ENCODE assay signal across 16 cellular contexts in genomic region chr6:33176906-33177305, GRCh38. TPM values are rescaled to one million over a fixed set of nuclear protein-coding genes. Genes with fewer than 3 reads are reported as not detected.
A peak's percentile ranks its signal among the peaks of the same experiment; 100 is the strongest.
DNase-seq lines count a peak whose midpoint lies in the region; ATAC-seq and TF ChIP-seq lines count a peak whose summit lies in the region.
"Had no signal": no experiment of that assay in that cellular context is flagged by ENCODE, and none has a peak within 500 bp of the region (broad histone marks: within the 10 kb centered on the region; RNA-seq: fewer than 3 reads in every experiment).

No MANE protein-coding gene starts in this region.

- no peaks in the 10 kb centered on the region for H4K20me1 ChIP-seq in osteoblast (ENCODE audit: insufficient read depth, low read length)

- no peak for TF ChIP-seq POLR2A in prostate gland (IDR thresholded peaks at IDR 0.05)

- H3K27ac ChIP-seq in osteoblast (ENCODE audit: low read depth, low read length), result no peak overlapping the region
- no peak overlapping the region for H3K27ac ChIP-seq in prostate gland
- no peak overlapping the region for H3K27ac ChIP-seq in CD8-positive, alpha-beta memory T cell (ENCODE audit: low read depth, low read length)
- H3K27ac ChIP-seq: 22Rv1 had no signal

- 95% methylated on average over 7 of the region's 7 CpGs for WGBS in prostate gland

- H3K4me3 ChIP-seq in osteoblast (ENCODE audit: insufficient read depth, low read length) (no peak overlapping the region), prostate gland (no peak overlapping the region)
- no peak overlapping the region for H3K4me3 ChIP-seq in CD8-positive, alpha-beta memory T cell (ENCODE audit: low read length)

- ATAC-seq in natural killer cell treated with Interleukin-12 subunit alpha and Interleukin-12 subunit beta and Interleukin-15 and Interleukin-18, amount 100 ng/mL, for 72 hours, result no peak
- no peak for ATAC-seq in natural killer cell
- ATAC-seq: HCT116 had no signal

- H3K4me2 ChIP-seq in osteoblast (ENCODE audit: insufficient read depth, low read length), result no peak overlapping the region

- DNase-seq in natural killer cell treated with Interleukin-12 subunit alpha and Interleukin-12 subunit beta and Interleukin-15 and Interleukin-18, amount 100 ng/mL, for 72 hours (ENCODE audit: low spot score), result peak; percentile 15
- DNase-seq in natural killer cell (no peak), endothelial cell (ENCODE audit: low spot score) (no peak), osteoblast (ENCODE audit: insufficient read length, low spot score, missing footprints) (peak; percentile 64), prostate gland (ENCODE audit: low spot score) (no peak), NCI-H187 treated with DMSO at 0.1 percent for 48 hours (lab: John Stamatoyannopoulos, UW) (no peak)
- no peak for DNase-seq in CD8-positive, alpha-beta memory T cell
- DNase-seq: C1 segment of cervical spinal cord; Caco-2; CD4-positive, CD25-positive, alpha-beta regulatory T cell; GOT3; H7; HFFc6; IMR-90 had no signal

- H3K79me2 ChIP-seq in osteoblast (ENCODE audit: insufficient read depth, low read length), result no peaks in the 10 kb centered on the region

- no peaks in the 10 kb centered on the region for H3K9me3 ChIP-seq in osteoblast (ENCODE audit: low read depth, low read length)
- no peaks in the 10 kb centered on the region for H3K9me3 ChIP-seq in prostate gland
- H3K9me3 ChIP-seq in CD8-positive, alpha-beta memory T cell (ENCODE audit: low read length), result no peaks in the 10 kb centered on the region
- H3K9me3 ChIP-seq: Caco-2 had no signal

- H3K27me3 Mint-ChIP-seq in natural killer cell treated with Interleukin-12 subunit alpha and Interleukin-12 subunit beta and Interleukin-15 and Interleukin-18, amount 100 ng/mL, for 72 hours, result peaks cover 7 to 10% of the 10 kb centered on the region in 2 donors
- H3K27me3 Mint-ChIP-seq in natural killer cell (ENCODE audit: low read depth in 2 of 2), result peaks cover 7 to 16% of the 10 kb centered on the region in 2 donors
- H3K27me3 Mint-ChIP-seq in endothelial cell (ENCODE audit: unreplicated experiment), result peaks cover 15% of the 10 kb centered on the region
- H3K27me3 Mint-ChIP-seq in CD8-positive, alpha-beta memory T cell, result peaks cover 5 to 40% of the 10 kb centered on the region in 2 donors

- H3K9me3 Mint-ChIP-seq in natural killer cell treated with Interleukin-12 subunit alpha and Interleukin-12 subunit beta and Interleukin-15 and Interleukin-18, amount 100 ng/mL, for 72 hours, result no peaks in the 10 kb centered on the region
- no peaks in the 10 kb centered on the region for H3K9me3 Mint-ChIP-seq in natural killer cell
- H3K9me3 Mint-ChIP-seq in endothelial cell (ENCODE audit: unreplicated experiment), result no peaks in the 10 kb centered on the region
- peaks cover 0 to 2% (median 0%) of the 10 kb centered on the region in 5 donors for H3K9me3 Mint-ChIP-seq in CD8-positive, alpha-beta memory T cell
- H3K9me3 Mint-ChIP-seq: HFFc6 had no signal

- TF ChIP-seq CTCF in natural killer cell (IDR thresholded peaks at IDR 0.05), result no peak
- TF ChIP-seq CTCF in endothelial cell (IDR thresholded peaks at IDR 0.05; ENCODE audit: unreplicated experiment), result no peak
- TF ChIP-seq CTCF in osteoblast (IDR thresholded peaks at IDR 0.05; ENCODE audit: extremely low read depth, low read depth, low read length), result no peak
- TF ChIP-seq CTCF in prostate gland (IDR thresholded peaks at IDR 0.05), result no peak

- no peaks in the 10 kb centered on the region for H3K4me1 Mint-ChIP-seq in natural killer cell treated with Interleukin-12 subunit alpha and Interleukin-12 subunit beta and Interleukin-15 and Interleukin-18, amount 100 ng/mL, for 72 hours (ENCODE audit: low read depth in 2 of 2)
- H3K4me1 Mint-ChIP-seq in natural killer cell (no peaks in the 10 kb centered on the region), endothelial cell (ENCODE audit: unreplicated experiment) (peaks cover 6% of the 10 kb centered on the region)
- H3K4me1 Mint-ChIP-seq in CD8-positive, alpha-beta memory T cell, result no peaks in the 10 kb centered on the region

- H3K4me1 ChIP-seq in osteoblast (ENCODE audit: insufficient read depth, low read length) (no peaks in the 10 kb centered on the region), prostate gland (replicated peaks) (no peaks in the 10 kb centered on the region)
- H3K4me1 ChIP-seq in CD8-positive, alpha-beta memory T cell (ENCODE audit: insufficient read depth, low read length), result no peaks in the 10 kb centered on the region
- H3K4me1 ChIP-seq: Caco-2 had no signal

- no peaks in the 10 kb centered on the region for H3K36me3 Mint-ChIP-seq in natural killer cell treated with Interleukin-12 subunit alpha and Interleukin-12 subunit beta and Interleukin-15 and Interleukin-18, amount 100 ng/mL, for 72 hours
- H3K36me3 Mint-ChIP-seq in natural killer cell (no peaks in the 10 kb centered on the region), endothelial cell (ENCODE audit: low read depth, unreplicated experiment) (peaks cover 29% of the 10 kb centered on the region)
- peaks cover 0 to 5% (median 0%) of the 10 kb centered on the region in 3 donors for H3K36me3 Mint-ChIP-seq in CD8-positive, alpha-beta memory T cell

- H2AFZ ChIP-seq in osteoblast (ENCODE audit: low read length), result no peak overlapping the region

- H3K27me3 ChIP-seq in osteoblast (ENCODE audit: insufficient read depth, low read length) (no peaks in the 10 kb centered on the region), prostate gland (replicated peaks; ENCODE audit: insufficient read depth) (no peaks in the 10 kb centered on the region)
- no peaks in the 10 kb centered on the region for H3K27me3 ChIP-seq in CD8-positive, alpha-beta memory T cell (ENCODE audit: insufficient read depth, low read length, poor library complexity, severe bottlenecking)

- CTCF ChIA-PET in CD8-positive, alpha-beta memory T cell (lab: Charles Lee), result interaction anchor here (1.4 kb wide), 1 partner anchor 72 kb away, joined by 3 read pairs; no protein-coding TSS in a partner anchor

- H3K27ac Mint-ChIP-seq in natural killer cell treated with Interleukin-12 subunit alpha and Interleukin-12 subunit beta and Interleukin-15 and Interleukin-18, amount 100 ng/mL, for 72 hours, result no peak overlapping the region
- no peak overlapping the region for H3K27ac Mint-ChIP-seq in natural killer cell
- no peak overlapping the region for H3K27ac Mint-ChIP-seq in endothelial cell (ENCODE audit: unreplicated experiment)
- H3K27ac Mint-ChIP-seq in CD8-positive, alpha-beta memory T cell, result no peak overlapping the region
- H3K27ac Mint-ChIP-seq: HFFc6 had no signal

- H3K4me3 Mint-ChIP-seq in natural killer cell treated with Interleukin-12 subunit alpha and Interleukin-12 subunit beta and Interleukin-15 and Interleukin-18, amount 100 ng/mL, for 72 hours, result no peak overlapping the region
- H3K4me3 Mint-ChIP-seq in natural killer cell, result no peak overlapping the region
- peak overlapping the region; percentile 83 for H3K4me3 Mint-ChIP-seq in endothelial cell (ENCODE audit: unreplicated experiment)
- no peak overlapping the region for H3K4me3 Mint-ChIP-seq in CD8-positive, alpha-beta memory T cell
- H3K4me3 Mint-ChIP-seq: CD4-positive, CD25-positive, alpha-beta regulatory T cell; HFFc6 had no signal

- POLR2A ChIA-PET in CD8-positive, alpha-beta memory T cell (lab: Charles Lee), result no interaction called here

- no peaks in the 10 kb centered on the region for H3K36me3 ChIP-seq in osteoblast (ENCODE audit: insufficient read depth, low read length)
- H3K36me3 ChIP-seq in prostate gland, result no peaks in the 10 kb centered on the region
- no peaks in the 10 kb centered on the region for H3K36me3 ChIP-seq in CD8-positive, alpha-beta memory T cell (ENCODE audit: insufficient read depth, low read length)

- intact Hi-C loops in natural killer cell (cut with micrococcal nuclease), result no loop called here
- intact Hi-C loops in prostate gland (cut with DNase I), result no loop called here

RNA-seq across cellular contexts. Expression of gene COL11A2, which starts 15.4 kb away (rescaled TPM):
- 1 to 10 TPM; 1.1 to 1.3 TPM for total RNA-seq in natural killer cell treated with Interleukin-12 subunit alpha and Interleukin-12 subunit beta and Interleukin-15 and Interleukin-18, amount 100 ng/mL, for 72 hours
- total RNA-seq in natural killer cell, result 1 to 10 TPM in 1 of 3 donors, under 1 TPM in 2; 0.93 to 2.0 (median 0.94) TPM
- 127 TPM for total RNA-seq in endothelial cell (ENCODE audit: unreplicated experiment)
- total RNA-seq in osteoblast, result 1.8 TPM in 2 replicates
- 1 to 10 TPM in 1 of 2 donors, under 1 TPM in 1; 0.91 to 3.6 TPM for total RNA-seq in prostate gland
- 1 to 10 TPM in 1 of 2 experiments, under 1 TPM in 1; 0.69 to 1.1 TPM for total RNA-seq in CD8-positive, alpha-beta memory T cell
- not detected for polyA plus RNA-seq in CD8-positive, alpha-beta memory T cell

RNA-seq across cellular contexts. Expression of gene RXRB, which starts 23.6 kb away (rescaled TPM):
- total RNA-seq in natural killer cell treated with Interleukin-12 subunit alpha and Interleukin-12 subunit beta and Interleukin-15 and Interleukin-18, amount 100 ng/mL, for 72 hours, result 10 to 100 TPM; 43.9 to 50.4 TPM
- 10 to 100 TPM; 72.3 to 96.4 (median 73.9) TPM for total RNA-seq in natural killer cell
- total RNA-seq in endothelial cell (ENCODE audit: unreplicated experiment), result 35.8 TPM
- 19.2 and 20.9 TPM in 2 replicates for total RNA-seq in osteoblast
- 10 to 100 TPM; 30.6 to 40.5 TPM for total RNA-seq in prostate gland
- total RNA-seq in CD8-positive, alpha-beta memory T cell, result 10 to 100 TPM; 47.1 to 51.4 TPM
- 8.5 TPM for polyA plus RNA-seq in CD8-positive, alpha-beta memory T cell

RNA-seq across cellular contexts. Expression of gene SLC39A7, which starts 23.8 kb away (rescaled TPM):
- total RNA-seq in natural killer cell treated with Interleukin-12 subunit alpha and Interleukin-12 subunit beta and Interleukin-15 and Interleukin-18, amount 100 ng/mL, for 72 hours, result 100 to 1,000 TPM in 1 of 2 donors, 10 to 100 TPM in 1; 91.5 to 102 TPM
- total RNA-seq in natural killer cell (10 to 100 TPM; 38.9 to 45.7 (median 45.6) TPM), endothelial cell (ENCODE audit: unreplicated experiment) (108 TPM), osteoblast (108 and 109 TPM in 2 replicates), prostate gland (100 to 1,000 TPM; 109 to 182 TPM)
- total RNA-seq in CD8-positive, alpha-beta memory T cell, result 10 to 100 TPM; 63.1 to 63.6 TPM
- polyA plus RNA-seq in CD8-positive, alpha-beta memory T cell, result 32.9 TPM

RNA-seq across cellular contexts. Expression of gene HSD17B8, which starts 27.5 kb away (rescaled TPM):
- 1 to 10 TPM; 3.3 to 6.2 TPM for total RNA-seq in natural killer cell treated with Interleukin-12 subunit alpha and Interleukin-12 subunit beta and Interleukin-15 and Interleukin-18, amount 100 ng/mL, for 72 hours
- 1 to 10 TPM; 5.4 to 7.7 (median 6.8) TPM for total RNA-seq in natural killer cell
- total RNA-seq in endothelial cell (ENCODE audit: unreplicated experiment), result 6.5 TPM
- total RNA-seq in osteoblast, result 2.7 and 3.3 TPM in 2 replicates
- total RNA-seq in prostate gland, result 10 to 100 TPM; 21.9 to 43.7 TPM
- total RNA-seq in CD8-positive, alpha-beta memory T cell, result 10 to 100 TPM; 21.3 to 23.5 TPM
- 50.7 TPM for polyA plus RNA-seq in CD8-positive, alpha-beta memory T cell

RNA-seq across cellular contexts. Expression of gene RING1, which starts 31.4 kb away (rescaled TPM):
- total RNA-seq in natural killer cell treated with Interleukin-12 subunit alpha and Interleukin-12 subunit beta and Interleukin-15 and Interleukin-18, amount 100 ng/mL, for 72 hours, result 10 to 100 TPM; 31.1 to 35.5 TPM
- total RNA-seq in natural killer cell (10 to 100 TPM; 34.5 to 40.3 (median 36.5) TPM), endothelial cell (ENCODE audit: unreplicated experiment) (19.6 TPM), osteoblast (34.0 and 34.2 TPM in 2 replicates), prostate gland (10 to 100 TPM; 23.9 to 30.8 TPM)
- 10 to 100 TPM; 43.1 to 47.0 TPM for total RNA-seq in CD8-positive, alpha-beta memory T cell
- polyA plus RNA-seq in CD8-positive, alpha-beta memory T cell, result 10.1 TPM

Comparison
In these comparisons a context has a peak if more than half of its experiments do, and no peak if none do; other contexts are left out.
1. DNase-seq: peak in natural killer cell treated with Interleukin-12 subunit alpha and Interleukin-12 subunit beta and Interleukin-15 and Interleukin-18, amount 100 ng/mL, for 72 hours (single experiment) and osteoblast (single experiment); none in natural killer cell (single experiment), endothelial cell (single experiment), prostate gland (single experiment), NCI-H187 treated with DMSO at 0.1 percent for 48 hours (single experiment) and CD8-positive, alpha-beta memory T cell (0 of 5).
2. RNA of gene COL11A2, which starts 15.4 kb away (total RNA-seq): 127 TPM in endothelial cell (single experiment); 0.91 to 3.6 TPM in prostate gland, 1.8 TPM in osteoblast, 1.1 to 1.3 TPM in natural killer cell treated with Interleukin-12 subunit alpha and Interleukin-12 subunit beta and Interleukin-15 and Interleukin-18, amount 100 ng/mL, for 72 hours, 0.69 to 1.1 TPM in CD8-positive, alpha-beta memory T cell and 0.93 to 2.0 TPM in natural killer cell; every median in the first group is over 10 times any median in the second.